11 cellular contexts compared by ENCODE assay signal in genomic region chr22:23403152-23403719, GRCh38.
DNase-seq lines count a peak whose midpoint lies in the region; ATAC-seq and TF ChIP-seq lines count a peak whose summit lies in the region.
"Had no signal": no experiment of that assay in that cellular context is flagged by ENCODE, and none has a peak within 500 bp of the region (broad histone marks: within the 10 kb centered on the region; RNA-seq: fewer than 3 reads in every experiment).

No MANE protein-coding gene starts in this region.

- H3K4me2 ChIP-seq in OCI-LY7 (ENCODE audit: low read length) (peak overlapping the region; percentile 43; the same call in 1 of the 2 replicates), hepatocyte (peak overlapping the region; percentile 74), parathyroid adenoma (ENCODE audit: low read length) (no peak overlapping the region)

- BruUV-seq in OCI-LY7 (replicated peaks; lab: Mats Ljungman, UMichigan), result no TSS peak

- H3K27ac ChIP-seq in OCI-LY7 (ENCODE audit: low read depth, low read length, poor library complexity, severe bottlenecking) (no peak overlapping the region), hepatocyte (peak overlapping the region; percentile 93), parathyroid adenoma (peak overlapping the region; percentile 32), gastrocnemius medialis (no peak overlapping the region)
- H3K27ac ChIP-seq: adrenal gland had no signal

- H3K4me1 ChIP-seq in ES-I3 (ENCODE audit: insufficient read depth, low read length) (no peaks in the 10 kb centered on the region; the same call in 1 of the 2 replicates), OCI-LY7 (ENCODE audit: insufficient read depth, low read length, poor library complexity, severe bottlenecking) (peaks cover 7% of the 10 kb centered on the region), hepatocyte (ENCODE audit: insufficient read depth) (peaks cover 9% of the 10 kb centered on the region), parathyroid adenoma (no peaks in the 10 kb centered on the region), gastrocnemius medialis (no peaks in the 10 kb centered on the region)
- H3K4me1 ChIP-seq: adrenal gland had no signal

- H2AFZ ChIP-seq in OCI-LY7 (ENCODE audit: low read length) (peak overlapping the region; percentile 42; the same call in 1 of the 2 replicates), hepatocyte (peak overlapping the region; percentile 79), parathyroid adenoma (peak overlapping the region; percentile 83)

- no peaks in the 10 kb centered on the region for H3K79me2 ChIP-seq in OCI-LY7 (ENCODE audit: insufficient read depth, low read depth, low read length)
- peaks cover 19% of the 10 kb centered on the region for H3K79me2 ChIP-seq in hepatocyte
- no peaks in the 10 kb centered on the region for H3K79me2 ChIP-seq in parathyroid adenoma

- H3K27me3 ChIP-seq in hepatocyte (no peaks in the 10 kb centered on the region), parathyroid adenoma (ENCODE audit: control insufficient read depth, insufficient read depth, low read length) (no peaks in the 10 kb centered on the region), gastrocnemius medialis (peaks cover 0 to 22% (median 5%) of the 10 kb centered on the region in 3 donors)
- H3K27me3 ChIP-seq: adrenal gland had no signal

- intact Hi-C loops in OCI-LY7 (cut with micrococcal nuclease; ENCODE audit: unreplicated experiment), result loop anchor here (5.0 kb wide), 1 partner anchor 189 kb away; no protein-coding TSS in a partner anchor
- intact Hi-C loops in gastrocnemius medialis (cut with DNase I; ENCODE audit: low total_unique reads), result no loop called here

- H3K4me3 ChIP-seq in OCI-LY7 (ENCODE audit: low read depth, low read length, poor library complexity, severe bottlenecking) (peak overlapping the region; percentile 21), hepatocyte (no peak overlapping the region), parathyroid adenoma (ENCODE audit: low read depth, low read length) (no peak overlapping the region), gastrocnemius medialis (no peak overlapping the region)

- no peaks in the 10 kb centered on the region for H4K20me1 ChIP-seq in OCI-LY7 (ENCODE audit: insufficient read depth, low read length)
- peaks cover 6% of the 10 kb centered on the region for H4K20me1 ChIP-seq in hepatocyte (ENCODE audit: insufficient read depth, poor library complexity, severe bottlenecking)

- H3K9me2 ChIP-seq in OCI-LY7 (ENCODE audit: insufficient read depth, low read length) (no peaks in the 10 kb centered on the region), hepatocyte (replicated peaks; ENCODE audit: insufficient read depth) (no peaks in the 10 kb centered on the region)

- ATAC-seq in gastrocnemius medialis (no peak), GM21717 (IDR thresholded peaks at IDR 0.05; ENCODE audit: unreplicated experiment) (no peak), GM21360 (IDR thresholded peaks at IDR 0.05; ENCODE audit: unreplicated experiment) (no peak)

- TF ChIP-seq POLR2A in gastrocnemius medialis (IDR thresholded peaks at IDR 0.05), result no peak

- DNase-seq in OCI-LY7 (ENCODE audit: low spot score) (no peak), hepatocyte (ENCODE audit: low spot score) (no peak), gastrocnemius medialis (no peak), GM20000 (ENCODE audit: low spot score) (no peak)
- DNase-seq: GOT3, NCI-H1417 treated with DMSO at 0.1 percent for 48 hours had no signal

- CTCF ChIA-PET in OCI-LY7 (lab: Charles Lee; ENCODE audit: unreplicated experiment), result no interaction called here

- TF ChIP-seq CTCF in OCI-LY7 (conservative IDR thresholded peaks at IDR 0.05; ENCODE audit: low read length), result no peak
- no peak for TF ChIP-seq CTCF in hepatocyte (IDR thresholded peaks at IDR 0.05; ENCODE audit: poor library complexity)
- no peak for TF ChIP-seq CTCF in parathyroid adenoma (IDR thresholded peaks at IDR 0.05)
- no peak for TF ChIP-seq CTCF in gastrocnemius medialis (IDR thresholded peaks at IDR 0.05 in 4 of 5, conservative IDR thresholded peaks at IDR 0.05 in 1 of 5)
- no peak for TF ChIP-seq CTCF in GM20000 (IDR thresholded peaks at IDR 0.05; ENCODE audit: extremely low read depth, missing control alignments)

- H3K36me3 ChIP-seq in ES-I3 (ENCODE audit: insufficient read depth, low read length), result no peaks in the 10 kb centered on the region
- H3K36me3 ChIP-seq in OCI-LY7 (ENCODE audit: insufficient read depth, low read length), result no peaks in the 10 kb centered on the region
- H3K36me3 ChIP-seq in hepatocyte (replicated peaks; ENCODE audit: insufficient read depth, low read depth), result no peaks in the 10 kb centered on the region
- no peaks in the 10 kb centered on the region for H3K36me3 ChIP-seq in parathyroid adenoma (ENCODE audit: control insufficient read depth, insufficient read depth, low read length)
- H3K36me3 ChIP-seq in gastrocnemius medialis, result no peaks in the 10 kb centered on the region
- H3K36me3 ChIP-seq: adrenal gland had no signal

- in situ Hi-C loops in gastrocnemius medialis (cut with MboI; ENCODE audit: low sequenced_read_pairs in 4 of 4), result no loop called here

- H3K9me3 ChIP-seq in ES-I3 (ENCODE audit: control insufficient read depth, insufficient read depth, low read length) (no peaks in the 10 kb centered on the region), OCI-LY7 (ENCODE audit: low read length) (no peaks in the 10 kb centered on the region), hepatocyte (ENCODE audit: low read depth) (no peaks in the 10 kb centered on the region), parathyroid adenoma (ENCODE audit: control insufficient read depth, low read length) (no peaks in the 10 kb centered on the region), gastrocnemius medialis (no peaks in the 10 kb centered on the region)
- H3K9me3 ChIP-seq: adrenal gland had no signal

- H3K9ac ChIP-seq in ES-I3 (ENCODE audit: low read depth, low read length), result peak overlapping the region; percentile 35
- peak overlapping the region; percentile 19 for H3K9ac ChIP-seq in parathyroid adenoma

- WGBS in hepatocyte (ENCODE audit: low lambda C conversion rate, missing lambda C conversion rate), result 93% methylated on average over 11 of the region's 11 CpGs

- POLR2A ChIA-PET in OCI-LY7 (lab: Charles Lee), result no interaction called here

Comparison
In these comparisons a context has a peak if more than half of its experiments do, and no peak if none do; other contexts are left out.
1. H3K27ac ChIP-seq: peak in hepatocyte (single experiment) and parathyroid adenoma (single experiment); none in OCI-LY7 (single experiment) and gastrocnemius medialis (0 of 4).
2. Peak in every context shown above with its lines, with median percentiles within 50 percentile points of each other: H2AFZ ChIP-seq.